1 cellular context compared by ENCODE assay signal in the genomic region with DNA sequence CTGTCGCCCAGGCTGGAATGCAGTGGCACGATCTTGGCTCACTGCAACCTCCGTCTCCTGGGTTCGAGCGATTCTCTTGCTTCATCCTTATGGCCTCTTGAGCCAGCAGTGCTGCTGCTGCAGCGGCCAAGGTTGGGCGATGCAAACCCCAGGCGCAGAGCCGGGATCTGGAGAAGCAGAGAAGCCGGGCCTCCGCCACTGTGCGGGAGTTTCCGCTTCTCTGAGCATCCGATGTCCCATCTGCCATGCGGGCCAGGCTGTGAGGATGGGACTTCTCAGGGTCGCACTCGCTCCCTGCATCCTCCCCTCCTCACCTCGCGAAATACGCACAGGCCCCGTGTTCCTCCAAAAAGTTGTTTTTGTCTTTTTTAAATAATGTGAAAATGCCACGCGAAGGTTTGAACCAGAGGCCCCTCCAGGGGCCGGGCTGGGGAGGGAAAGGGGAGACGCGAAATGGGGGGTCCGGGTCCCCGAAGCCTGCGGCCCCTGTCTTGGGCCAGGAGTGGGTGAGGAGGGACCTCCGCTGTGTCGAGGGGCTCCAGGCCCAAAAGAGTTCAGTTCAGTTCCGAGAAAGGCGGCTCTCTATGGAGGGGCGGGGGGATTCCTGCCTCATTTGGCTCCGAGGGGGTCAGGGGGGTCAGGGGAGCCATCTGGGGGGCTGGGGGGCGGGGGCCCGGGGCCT.
TF ChIP-seq lines count a peak whose summit lies in the region.

No MANE protein-coding gene starts in this region.

TF ChIP-seq in K562, 482 proteins besides CTCF, POLR2A, EP300 and RAD21:
- TF ChIP-seq, protein P1, sequence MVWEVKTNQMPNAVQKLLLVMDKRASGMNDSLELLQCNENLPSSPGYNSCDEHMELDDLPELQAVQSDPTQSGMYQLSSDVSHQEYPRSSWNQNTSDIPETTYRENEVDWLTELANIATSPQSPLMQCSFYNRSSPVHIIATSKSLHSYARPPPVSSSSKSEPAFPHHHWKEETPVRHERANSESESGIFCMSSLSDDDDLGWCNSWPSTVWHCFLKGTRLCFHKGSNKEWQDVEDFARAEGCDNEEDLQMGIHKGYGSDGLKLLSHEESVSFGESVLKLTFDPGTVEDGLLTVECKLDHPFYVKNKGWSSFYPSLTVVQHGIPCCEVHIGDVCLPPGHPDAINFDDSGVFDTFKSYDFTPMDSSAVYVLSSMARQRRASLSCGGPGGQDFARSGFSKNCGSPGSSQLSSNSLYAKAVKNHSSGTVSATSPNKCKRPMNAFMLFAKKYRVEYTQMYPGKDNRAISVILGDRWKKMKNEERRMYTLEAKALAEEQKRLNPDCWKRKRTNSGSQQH (CRISPR knock-in tag; IDR thresholded peaks at IDR 0.05), result no peak
- TF ChIP-seq ZBTB7A (IDR thresholded peaks at IDR 0.05; ENCODE audit: borderline replicate concordance, control insufficient read depth, low read depth, low read length) (peak; percentile 12; the same call in 1 of the 2 replicates), POLR2G (IDR thresholded peaks at IDR 0.05; ENCODE audit: low read depth, low read length) (peak; percentile 68)
- TF ChIP-seq, protein P2, sequence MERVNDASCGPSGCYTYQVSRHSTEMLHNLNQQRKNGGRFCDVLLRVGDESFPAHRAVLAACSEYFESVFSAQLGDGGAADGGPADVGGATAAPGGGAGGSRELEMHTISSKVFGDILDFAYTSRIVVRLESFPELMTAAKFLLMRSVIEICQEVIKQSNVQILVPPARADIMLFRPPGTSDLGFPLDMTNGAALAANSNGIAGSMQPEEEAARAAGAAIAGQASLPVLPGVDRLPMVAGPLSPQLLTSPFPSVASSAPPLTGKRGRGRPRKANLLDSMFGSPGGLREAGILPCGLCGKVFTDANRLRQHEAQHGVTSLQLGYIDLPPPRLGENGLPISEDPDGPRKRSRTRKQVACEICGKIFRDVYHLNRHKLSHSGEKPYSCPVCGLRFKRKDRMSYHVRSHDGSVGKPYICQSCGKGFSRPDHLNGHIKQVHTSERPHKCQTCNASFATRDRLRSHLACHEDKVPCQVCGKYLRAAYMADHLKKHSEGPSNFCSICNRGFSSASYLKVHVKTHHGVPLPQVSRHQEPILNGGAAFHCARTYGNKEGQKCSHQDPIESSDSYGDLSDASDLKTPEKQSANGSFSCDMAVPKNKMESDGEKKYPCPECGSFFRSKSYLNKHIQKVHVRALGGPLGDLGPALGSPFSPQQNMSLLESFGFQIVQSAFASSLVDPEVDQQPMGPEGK (CRISPR knock-in tag; IDR thresholded peaks at IDR 0.05; ENCODE audit: borderline replicate concordance), result no peak
